In the genomic region with DNA sequence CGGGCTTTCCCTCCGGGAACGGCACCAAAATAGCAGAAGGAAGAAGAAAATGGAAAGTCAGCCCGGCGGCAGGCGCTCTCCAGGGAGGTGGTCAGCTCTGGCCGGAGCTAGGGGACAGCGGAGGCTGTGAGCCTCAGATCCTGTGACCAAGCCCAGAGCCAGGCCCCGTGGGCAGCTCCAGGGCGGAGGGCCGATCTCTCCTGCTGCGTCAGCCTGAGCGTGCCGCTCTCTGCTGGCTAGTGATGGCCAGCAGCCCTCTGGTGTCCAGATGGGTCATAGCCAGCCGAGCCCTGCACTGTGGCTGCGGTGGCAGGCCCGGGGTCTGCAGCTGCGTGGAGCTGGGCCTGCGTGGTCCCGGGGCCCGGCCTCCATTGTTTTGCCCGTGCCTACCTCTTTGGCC, we compare ENCODE assay signal across 9 cellular contexts. TPM values are rescaled to one million over a fixed set of nuclear protein-coding genes. Genes with fewer than 3 reads are reported as not detected.
DNase-seq lines count a peak whose midpoint lies in the region; ATAC-seq and TF ChIP-seq lines count a peak whose summit lies in the region.
"Had no signal": no experiment of that assay in that cellular context is flagged by ENCODE, and none has a peak within 500 bp of the region (broad histone marks: within the 10 kb centered on the region; RNA-seq: fewer than 3 reads in every experiment).

No MANE protein-coding gene starts in this region.

- DNase-seq in Ammon's horn (ENCODE audit: low spot score) (peak; percentile 62), RWPE2 (ENCODE audit: low spot score) (peak; percentile 59), foreskin fibroblast (peak; percentile 53 to 74), osteocyte (ENCODE audit: extremely low spot score, unreplicated experiment) (no peak), COR-L47 (lab: John Stamatoyannopoulos, UW) (no peak), AML-193 (lab: John Stamatoyannopoulos, UW) (no peak)

- no peaks in the 10 kb centered on the region for H3K27me3 Mint-ChIP-seq in osteocyte (ENCODE audit: unreplicated experiment)

- no peak overlapping the region for H3K27ac ChIP-seq in RWPE2 (ENCODE audit: poor library complexity, severe bottlenecking)
- H3K27ac ChIP-seq: cardiac muscle cell had no signal

- peaks cover 10% of the 10 kb centered on the region for H3K4me1 Mint-ChIP-seq in osteocyte (ENCODE audit: unreplicated experiment)

- no peaks in the 10 kb centered on the region for H3K9me3 Mint-ChIP-seq in osteocyte (ENCODE audit: unreplicated experiment)

- no peaks in the 10 kb centered on the region for H3K36me3 Mint-ChIP-seq in osteocyte (ENCODE audit: unreplicated experiment)

- H3K36me3 ChIP-seq in RWPE2 (ENCODE audit: low read depth): no peaks in the 10 kb centered on the region
- H3K36me3 ChIP-seq: cardiac muscle cell had no signal

- H3K9me3 ChIP-seq in RWPE2 (ENCODE audit: severe bottlenecking): no peaks in the 10 kb centered on the region

- no peak overlapping the region for H3K4me3 ChIP-seq in RWPE2 (ENCODE audit: severe bottlenecking)
- H3K4me3 ChIP-seq in foreskin fibroblast (ENCODE audit: low read depth in 1 of 2, low read length in 2 of 2): no peak overlapping the region
- H3K4me3 ChIP-seq: cardiac muscle cell had no signal

- no peak overlapping the region for H3K27ac Mint-ChIP-seq in osteocyte (ENCODE audit: unreplicated experiment)

- H3K4me1 ChIP-seq in RWPE2 (ENCODE audit: insufficient read depth, poor library complexity, severe bottlenecking): no peaks in the 10 kb centered on the region

- H3K4me3 Mint-ChIP-seq in osteocyte (ENCODE audit: unreplicated experiment): no peak overlapping the region

- H3K27me3 ChIP-seq in RWPE2 (ENCODE audit: insufficient read depth, poor library complexity, severe bottlenecking): peaks cover 4% of the 10 kb centered on the region
- H3K27me3 ChIP-seq: cardiac muscle cell had no signal

- TF ChIP-seq CTCF in RWPE2 (IDR thresholded peaks at IDR 0.05; ENCODE audit: poor library complexity, severe bottlenecking) (peak; percentile 28), foreskin fibroblast (IDR thresholded peaks at IDR 0.05; ENCODE audit: low read depth, low read length) (peak; percentile 12), osteocyte (IDR thresholded peaks at IDR 0.05) (peak; percentile 37)

- peak; percentile 53 for ATAC-seq in RWPE2 (ENCODE audit: low read depth)
- ATAC-seq in GM19035 (IDR thresholded peaks at IDR 0.05; ENCODE audit: unreplicated experiment): no peak
- no peak for ATAC-seq in HG02588 (IDR thresholded peaks at IDR 0.05; ENCODE audit: unreplicated experiment)

RNA-seq across cellular contexts. Expression of a gene that starts 16.9 kb away (rescaled TPM):
- total RNA-seq in osteocyte: 1.8 and 2.1 TPM in 2 replicates

RNA-seq across cellular contexts. Expression of a gene that starts 41.5 kb away (rescaled TPM):
- total RNA-seq in osteocyte: 1.2 and 1.9 TPM in 2 replicates

Comparison
In these comparisons a context has a peak if more than half of its experiments do, and no peak if none do; other contexts are left out.
1. DNase-seq: peak in Ammon's horn (single experiment), RWPE2 (single experiment) and foreskin fibroblast (2 of 2); none in osteocyte (single experiment), COR-L47 (single experiment) and AML-193 (0 of 2).
2. Peak in every context shown above with its lines, with median percentiles within 50 percentile points of each other: CTCF ChIP-seq.